9 cellular contexts compared by ENCODE assay signal in genomic region chr10:29535778-29536459, GRCh38.
A peak's percentile ranks its signal among the peaks of the same experiment; 100 is the strongest.
DNase-seq lines count a peak whose midpoint lies in the region; ATAC-seq, FAIRE-seq and TF ChIP-seq lines count a peak whose summit lies in the region.
"Had no signal": no experiment of that assay in that cellular context is flagged by ENCODE, and none has a peak within 500 bp of the region (broad histone marks: within the 10 kb centered on the region; RNA-seq: fewer than 3 reads in every experiment).

No MANE protein-coding gene starts in this region.

- H3K4me1 ChIP-seq in mucosa of rectum (ENCODE audit: control insufficient read depth in 2 of 2, insufficient read depth in 2 of 2, low read length in 2 of 2) = peaks cover 7 to 20% of the 10 kb centered on the region in 2 donors
- peaks cover 15% of the 10 kb centered on the region for H3K4me1 ChIP-seq in upper lobe of right lung

- H3K36me3 ChIP-seq in mucosa of rectum (ENCODE audit: control insufficient read depth in 2 of 2, insufficient read depth in 2 of 2, low read length in 2 of 2) (peaks cover 14 to 18% of the 10 kb centered on the region in 2 donors), upper lobe of right lung (peaks cover 3% of the 10 kb centered on the region)

- H3K27me3 ChIP-seq in mucosa of rectum (ENCODE audit: control insufficient read depth in 2 of 2, insufficient read depth in 2 of 2, low read length in 2 of 2) = no peaks in the 10 kb centered on the region
- H3K27me3 ChIP-seq in upper lobe of right lung = no peaks in the 10 kb centered on the region
- H3K27me3 ChIP-seq: right lobe of liver had no signal

- FAIRE-seq in HTR-8/SVneo (lab: Jason Lieb, UNC) = no peak

- H3K4me3 ChIP-seq in epithelial cell of esophagus (ENCODE audit: low read length) = no peak overlapping the region
- peak overlapping the region in 1 of 2 donors; percentile 16 for H3K4me3 ChIP-seq in mucosa of rectum (ENCODE audit: low read length in 2 of 2)
- H3K4me3 ChIP-seq in upper lobe of right lung = peak overlapping the region; percentile 15
- H3K4me3 ChIP-seq: right lobe of liver had no signal

- TF ChIP-seq CTCF in epithelial cell of esophagus (IDR thresholded peaks at IDR 0.05; ENCODE audit: insufficient read depth, low read depth, low read length, missing control alignments) (no peak), upper lobe of right lung (IDR thresholded peaks at IDR 0.05) (no peak)

- ATAC-seq in upper lobe of right lung (peak; percentile 76), GM21447 (IDR thresholded peaks at IDR 0.05; ENCODE audit: unreplicated experiment) (no peak)

- intact Hi-C loops in upper lobe of right lung (cut with DNase I) = no loop called here

- no peaks in the 10 kb centered on the region for H3K9me3 ChIP-seq in mucosa of rectum (ENCODE audit: control insufficient read depth in 2 of 2, low read length in 2 of 2)
- H3K9me3 ChIP-seq in upper lobe of right lung = no peaks in the 10 kb centered on the region
- H3K9me3 ChIP-seq: right lobe of liver had no signal

- H3K9ac ChIP-seq in mucosa of rectum (ENCODE audit: low read depth in 1 of 2, low read length in 2 of 2) = peak overlapping the region; percentile 14 to 42

- peak overlapping the region; percentile 56 to 80 for H3K27ac ChIP-seq in mucosa of rectum (ENCODE audit: low read depth in 2 of 2, low read length in 2 of 2)
- H3K27ac ChIP-seq in upper lobe of right lung = peak overlapping the region; percentile 53
- H3K27ac ChIP-seq: right lobe of liver had no signal

- peak; percentile 17 for DNase-seq in NCI-H510A treated with DMSO at 0.1 percent for 48 hours (lab: John Stamatoyannopoulos, UW)
- DNase-seq in NCI-H510A (lab: John Stamatoyannopoulos, UW) = no peak
- peak; percentile 34 for DNase-seq in epithelial cell of esophagus (ENCODE audit: low read depth)
- DNase-seq in upper lobe of right lung = peak; percentile 72
- DNase-seq in NK-92 treated with Interleukin-12 subunit alpha and Interleukin-12 subunit beta, amount 100 ng/mL, for 24 hours (lab: John Stamatoyannopoulos, UW) = no peak
- DNase-seq in HTR-8/SVneo (ENCODE audit: insufficient read length, low spot score) = no peak

Comparison
In these comparisons a context has a peak if more than half of its experiments do, and no peak if none do; other contexts are left out.
1. DNase-seq: peak in NCI-H510A treated with DMSO at 0.1 percent for 48 hours (single experiment), epithelial cell of esophagus (single experiment) and upper lobe of right lung (single experiment); none in NCI-H510A (single experiment), NK-92 treated with Interleukin-12 subunit alpha and Interleukin-12 subunit beta, amount 100 ng/mL, for 24 hours (single experiment) and HTR-8/SVneo (single experiment).